ENCODE assay signal across 11 cellular contexts in the genomic region with DNA sequence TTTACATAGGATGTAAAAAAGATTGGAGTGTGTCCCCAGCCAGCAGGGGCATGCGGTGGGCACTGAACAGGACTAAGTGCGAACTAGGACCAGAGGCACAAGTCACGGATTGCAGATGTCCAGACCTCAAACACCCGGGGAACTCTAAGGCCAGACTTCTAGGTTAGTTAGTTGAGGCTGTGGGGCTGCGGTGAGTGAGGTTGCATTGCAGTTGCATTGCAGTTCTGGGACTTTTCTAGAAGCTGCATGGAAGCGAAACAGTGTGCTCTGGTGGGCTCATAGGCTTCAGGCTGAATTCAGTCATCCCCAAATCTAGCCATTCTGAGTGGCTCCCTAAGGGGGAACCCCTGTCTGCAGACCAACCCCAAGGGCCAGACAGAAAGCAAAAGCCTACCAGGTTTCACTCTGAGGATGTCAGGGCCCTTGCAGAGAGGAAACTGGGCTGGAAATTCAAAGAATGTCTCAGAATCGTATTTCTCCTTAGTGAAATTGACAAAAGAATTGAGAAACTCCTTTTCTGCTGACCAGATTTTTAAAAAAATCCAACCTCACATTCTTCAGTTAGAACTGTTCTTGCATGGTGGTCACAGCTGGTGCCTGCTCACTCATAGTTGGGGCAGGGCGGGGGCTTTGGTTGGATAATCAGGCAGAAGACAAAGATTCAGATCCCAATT.
DNase-seq lines count a peak whose midpoint lies in the region; ATAC-seq and TF ChIP-seq lines count a peak whose summit lies in the region.
"Had no signal": no experiment of that assay in that cellular context is flagged by ENCODE, and none has a peak within 500 bp of the region (broad histone marks: within the 10 kb centered on the region; RNA-seq: fewer than 3 reads in every experiment).

No MANE protein-coding gene starts in this region.

- WGBS in tibial nerve, 2 donors: 93 to 94% methylated on average over 8 of the region's 8 CpGs

- peaks cover 4% of the 10 kb centered on the region for H3K36me3 ChIP-seq in OCI-LY3 (replicated peaks; ENCODE audit: low read depth, low read length)
- peaks cover 0 to 16% (median 0%) of the 10 kb centered on the region in 3 donors for H3K36me3 ChIP-seq in tibial nerve

- H3K9me3 ChIP-seq in OCI-LY3 (ENCODE audit: insufficient read depth, low read length) (no peaks in the 10 kb centered on the region), tibial nerve (no peaks in the 10 kb centered on the region)

- H3K27me3 ChIP-seq in OCI-LY3 (ENCODE audit: low read depth, low read length): no peaks in the 10 kb centered on the region
- no peaks in the 10 kb centered on the region for H3K27me3 ChIP-seq in tibial nerve

- H3K27ac Mint-ChIP-seq in activated T-cell treated with anti-CD3 and anti-CD28 coated beads, Interleukin-2, amount 50 U/mL, for 72 hours: no peak overlapping the region
- H3K27ac Mint-ChIP-seq: WTC11 had no signal

- H4K20me1 ChIP-seq in OCI-LY3 (ENCODE audit: insufficient read depth, low read length): no peaks in the 10 kb centered on the region

- H3K36me3 Mint-ChIP-seq in activated T-cell treated with anti-CD3 and anti-CD28 coated beads, Interleukin-2, amount 50 U/mL, for 72 hours (ENCODE audit: insufficient read depth in 2 of 2): no peaks in the 10 kb centered on the region

- H3K4me1 Mint-ChIP-seq in activated T-cell treated with anti-CD3 and anti-CD28 coated beads, Interleukin-2, amount 50 U/mL, for 72 hours (ENCODE audit: low read depth): peaks cover 30% of the 10 kb centered on the region

- ATAC-seq in activated T-cell treated with anti-CD3 and anti-CD28 coated beads, Interleukin-2, amount 50 U/mL, for 72 hours (replicated peaks in 1 of 2): peak; percentile 90 to 97
- peak; percentile 53 for ATAC-seq in HG02840 (IDR thresholded peaks at IDR 0.05; ENCODE audit: low FRiP score, unreplicated experiment)
- ATAC-seq: left colon, WTC11 had no signal

- no peak for TF ChIP-seq POLR2A in tibial nerve (IDR thresholded peaks at IDR 0.05)

- H3K9ac ChIP-seq in OCI-LY3 (ENCODE audit: low read length): no peak overlapping the region
- H3K9ac ChIP-seq: GM23248 had no signal

- TF ChIP-seq CTCF in OCI-LY3 (IDR thresholded peaks at IDR 0.05; ENCODE audit: low read depth, low read length) (no peak), tibial nerve (IDR thresholded peaks at IDR 0.05) (no peak)

- H3K27ac ChIP-seq in OCI-LY3 (ENCODE audit: low read length): peak overlapping the region; percentile 40
- H3K27ac ChIP-seq in tibial nerve: no peak overlapping the region
- H3K27ac ChIP-seq: GM23248 had no signal

- H3K27me3 Mint-ChIP-seq in activated T-cell treated with anti-CD3 and anti-CD28 coated beads, Interleukin-2, amount 50 U/mL, for 72 hours (ENCODE audit: low read depth): no peaks in the 10 kb centered on the region

- no peak for TF ChIP-seq EP300 in tibial nerve (IDR thresholded peaks at IDR 0.05)

- H3K4me3 ChIP-seq in OCI-LY3 (ENCODE audit: low read length) (peak overlapping the region; percentile 12; the same call in 1 of the 2 replicates), tibial nerve (no peak overlapping the region)
- H3K4me3 ChIP-seq: GM23248 had no signal

- peaks cover 71% of the 10 kb centered on the region for H3K4me1 ChIP-seq in OCI-LY3 (ENCODE audit: low read length)
- H3K4me1 ChIP-seq in tibial nerve: peaks cover 0 to 20% (median 0%) of the 10 kb centered on the region in 4 donors

- H2AFZ ChIP-seq in OCI-LY3 (ENCODE audit: low read depth, low read length): no peak overlapping the region
- H2AFZ ChIP-seq: GM23248 had no signal

- no peak overlapping the region for H3K4me3 Mint-ChIP-seq in activated T-cell treated with anti-CD3 and anti-CD28 coated beads, Interleukin-2, amount 50 U/mL, for 72 hours
- H3K4me3 Mint-ChIP-seq: WTC11 had no signal

- peak overlapping the region; percentile 61 for H3K4me2 ChIP-seq in OCI-LY3 (ENCODE audit: low read length)

- no peaks in the 10 kb centered on the region for H3K9me3 Mint-ChIP-seq in activated T-cell treated with anti-CD3 and anti-CD28 coated beads, Interleukin-2, amount 50 U/mL, for 72 hours

- DNase-seq in activated T-cell treated with anti-CD3 and anti-CD28 coated beads, Interleukin-2, amount 50 U/mL, for 72 hours: peak; percentile 39 to 49
- no peak for DNase-seq in activated T-cell treated with anti-CD3 and anti-CD28 coated beads, Interleukin-2, amount 50 U/mL, for 1 hour
- DNase-seq in NCI-H1436 (lab: John Stamatoyannopoulos, UW) (no peak), tibial nerve (ENCODE audit: low spot score in 2 of 2) (no peak), amniotic stem cell (lab: John Stamatoyannopoulos, UW) (no peak)
- DNase-seq in activated effector memory CD4-positive, alpha-beta T cell treated with anti-CD3 and anti-CD28 coated beads, Interleukin-2, amount 50 U/mL, for 16 hours: no peak
- DNase-seq: GM23248, left colon had no signal

- H3K79me2 ChIP-seq in OCI-LY3 (ENCODE audit: low read length): no peaks in the 10 kb centered on the region

Comparison
In these comparisons a context has a peak if more than half of its experiments do, and no peak if none do; other contexts are left out.
1. DNase-seq: peak in activated T-cell treated with anti-CD3 and anti-CD28 coated beads, Interleukin-2, amount 50 U/mL, for 72 hours (2 of 2); none in activated T-cell treated with anti-CD3 and anti-CD28 coated beads, Interleukin-2, amount 50 U/mL, for 1 hour (single experiment), NCI-H1436 (single experiment), activated effector memory CD4-positive, alpha-beta T cell treated with anti-CD3 and anti-CD28 coated beads, Interleukin-2, amount 50 U/mL, for 16 hours (single experiment), tibial nerve (0 of 2) and amniotic stem cell (single experiment).